ENCODE assay signal across 8 cellular contexts in the genomic region with DNA sequence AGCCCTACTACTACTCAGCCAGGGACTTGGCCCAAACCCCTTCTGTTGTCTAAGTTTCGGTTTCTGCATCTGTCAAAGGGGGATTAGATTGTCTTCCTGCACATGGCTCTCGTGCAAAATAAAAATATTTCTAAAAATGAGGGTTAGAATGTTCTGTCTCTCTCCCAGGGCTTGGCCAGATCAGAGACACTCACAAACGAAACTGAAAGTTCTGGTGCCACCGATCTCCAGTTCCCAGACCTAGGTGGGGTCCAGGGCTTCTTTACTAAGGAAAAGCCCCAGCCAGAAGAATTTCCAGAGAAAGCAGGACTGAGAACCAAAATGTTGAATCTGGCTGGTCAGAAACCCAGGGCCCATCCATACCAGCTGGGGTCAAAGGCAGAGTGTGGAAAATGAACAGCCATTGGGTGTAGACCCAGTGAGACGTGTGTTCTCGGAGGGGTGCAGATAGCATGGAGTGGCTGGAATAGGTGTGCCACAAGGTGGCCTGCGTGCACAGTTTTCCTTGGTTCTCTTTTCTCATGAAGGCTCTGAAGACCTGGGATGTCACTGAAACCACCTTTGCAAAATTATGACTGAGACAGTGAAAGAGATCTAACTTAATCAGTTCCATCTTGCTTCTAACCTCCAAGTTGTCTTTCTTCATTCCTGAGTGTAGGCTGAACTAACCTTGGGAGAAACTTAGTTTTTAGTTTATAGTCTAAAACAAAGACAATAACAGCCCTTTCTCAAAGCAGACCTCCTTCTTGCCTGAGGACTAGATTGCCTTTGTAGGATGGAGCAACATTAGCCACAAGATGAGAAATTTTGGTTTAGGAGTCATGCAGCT. TPM values are rescaled to one million over a fixed set of nuclear protein-coding genes. Genes with fewer than 3 reads are reported as not detected.
DNase-seq lines count a peak whose midpoint lies in the region; ATAC-seq and TF ChIP-seq lines count a peak whose summit lies in the region.

No MANE protein-coding gene starts in this region.

- peak overlapping the region; percentile 83 to 93 (median 87) for H3K4me3 Mint-ChIP-seq in naive thymus-derived CD4-positive, alpha-beta T cell

- DNase-seq in DND-41 (peak; percentile 59), ascending aorta (ENCODE audit: low spot score in 2 of 2) (no peak), CD1c-positive myeloid dendritic cell (ENCODE audit: extremely low spot score) (no peak), medulla oblongata (ENCODE audit: extremely low spot score) (no peak), NCI-H2196 treated with DMSO at 0.1 percent for 48 hours (lab: John Stamatoyannopoulos, UW; ENCODE audit: unreplicated experiment) (no peak)
- peak in 4 of 9 donors; percentile 25 to 40 (median 37) for DNase-seq in naive thymus-derived CD4-positive, alpha-beta T cell

- TF ChIP-seq CTCF in DND-41 (IDR thresholded peaks at IDR 0.05; ENCODE audit: borderline replicate concordance, extremely low read depth, low read length, poor library complexity, severe bottlenecking) (peak; percentile 58), Loucy (conservative IDR thresholded peaks at IDR 0.05; ENCODE audit: low read length) (peak; percentile 28), ascending aorta (IDR thresholded peaks at IDR 0.05) (peak in 1 of 3 experiments; percentile 11)

- H3K27ac ChIP-seq in DND-41 (ENCODE audit: low read length), result peak overlapping the region; percentile 99
- H3K27ac ChIP-seq in ascending aorta, result peak overlapping the region in 1 of 2 donors; percentile 42
- peak overlapping the region; percentile 69 for H3K27ac ChIP-seq in naive thymus-derived CD4-positive, alpha-beta T cell (ENCODE audit: low read depth, low read length)

- H3K4me1 Mint-ChIP-seq in naive thymus-derived CD4-positive, alpha-beta T cell, result peaks cover 20 to 58% (median 38%) of the 10 kb centered on the region in 7 donors

- intact Hi-C loops in ascending aorta (cut with DNase I), result no loop called here
- intact Hi-C loops in naive thymus-derived CD4-positive, alpha-beta T cell (cut with micrococcal nuclease), result loop anchor here in 1 of 2 donors (2.0 kb wide), 1 partner anchor 20 kb away; the partner anchor contains the start of gene SPATA24

- H3K4me1 ChIP-seq in DND-41 (ENCODE audit: insufficient read depth, low read length) (peaks cover 68% of the 10 kb centered on the region), Loucy (ENCODE audit: insufficient read depth, low read length, poor library complexity, severe bottlenecking) (peaks cover 57% of the 10 kb centered on the region), ascending aorta (peaks cover 2 to 3% of the 10 kb centered on the region in 2 donors)
- H3K4me1 ChIP-seq in naive thymus-derived CD4-positive, alpha-beta T cell (ENCODE audit: control insufficient read depth in 2 of 2, insufficient read depth in 2 of 2, low read length in 2 of 2), result peaks cover 12 to 18% of the 10 kb centered on the region in 2 donors

- H3K9ac ChIP-seq in DND-41 (ENCODE audit: low read depth, low read length), result peak overlapping the region; percentile 87
- peak overlapping the region; percentile 99 for H3K9ac ChIP-seq in Loucy (ENCODE audit: low read depth, low read length, poor library complexity, severe bottlenecking)

- peaks cover 3% of the 10 kb centered on the region; the same call in 1 of the 2 replicates for H3F3A ChIP-seq in Loucy (ENCODE audit: low read depth)

- H3K9me2 ChIP-seq in Loucy (replicated peaks; ENCODE audit: low read depth, low read length), result no peaks in the 10 kb centered on the region

- H3K9me3 Mint-ChIP-seq in naive thymus-derived CD4-positive, alpha-beta T cell, result no peaks in the 10 kb centered on the region

- H3K36me3 ChIP-seq in DND-41 (ENCODE audit: insufficient read depth, low read length), result peaks cover 31% of the 10 kb centered on the region
- H3K36me3 ChIP-seq in Loucy (ENCODE audit: insufficient read depth, low read length), result peaks cover 7% of the 10 kb centered on the region; the same call in 1 of the 2 replicates
- H3K36me3 ChIP-seq in ascending aorta, result no peaks in the 10 kb centered on the region
- H3K36me3 ChIP-seq in naive thymus-derived CD4-positive, alpha-beta T cell (ENCODE audit: control insufficient read depth in 2 of 3, insufficient read depth in 3 of 3, low read length in 3 of 3), result no peaks in the 10 kb centered on the region

- no peak overlapping the region for H2AFZ ChIP-seq in DND-41 (ENCODE audit: low read depth, low read length)
- H2AFZ ChIP-seq in Loucy (ENCODE audit: low read length), result no peak overlapping the region

- H3K9me3 ChIP-seq in DND-41 (ENCODE audit: insufficient read depth, low read length, severe bottlenecking) (no peaks in the 10 kb centered on the region), Loucy (ENCODE audit: insufficient read depth, low read depth, low read length) (no peaks in the 10 kb centered on the region), ascending aorta (no peaks in the 10 kb centered on the region)
- no peaks in the 10 kb centered on the region for H3K9me3 ChIP-seq in naive thymus-derived CD4-positive, alpha-beta T cell (ENCODE audit: control insufficient read depth in 2 of 3, low read length in 3 of 3)

- H3K36me3 Mint-ChIP-seq in naive thymus-derived CD4-positive, alpha-beta T cell, result peaks cover 0 to 10% (median 0%) of the 10 kb centered on the region in 5 donors

- H3K4me2 ChIP-seq in DND-41 (ENCODE audit: insufficient read depth, low read length) (peak overlapping the region; percentile 96), Loucy (ENCODE audit: low read depth, low read length, poor library complexity, severe bottlenecking) (peak overlapping the region; percentile 87)

- H4K20me1 ChIP-seq in DND-41 (ENCODE audit: insufficient read depth, low read length) (peaks cover 24% of the 10 kb centered on the region), Loucy (ENCODE audit: insufficient read depth, low read length, poor library complexity, severe bottlenecking) (peaks cover 45% of the 10 kb centered on the region)

- H3K27ac Mint-ChIP-seq in naive thymus-derived CD4-positive, alpha-beta T cell, result peak overlapping the region; percentile 90 to 98 (median 92)

- H3K27me3 Mint-ChIP-seq in naive thymus-derived CD4-positive, alpha-beta T cell, result no peaks in the 10 kb centered on the region

- no peaks in the 10 kb centered on the region for H3K27me3 ChIP-seq in DND-41 (ENCODE audit: insufficient read depth, low read length, poor library complexity)
- H3K27me3 ChIP-seq in Loucy (ENCODE audit: insufficient read depth, low read length, poor library complexity, severe bottlenecking), result peaks cover 8% of the 10 kb centered on the region
- no peaks in the 10 kb centered on the region for H3K27me3 ChIP-seq in ascending aorta
- no peaks in the 10 kb centered on the region for H3K27me3 ChIP-seq in naive thymus-derived CD4-positive, alpha-beta T cell (ENCODE audit: control insufficient read depth in 2 of 2, insufficient read depth in 2 of 2, low read length in 2 of 2)

- POLR2A ChIA-PET in naive thymus-derived CD4-positive, alpha-beta T cell (lab: Charles Lee), result interaction anchor here (1.4 to 1.6 kb wide), 3 partner anchors 11 to 91 kb away, joined by 4 to 6 read pairs (median 4); partner anchors contain the start of gene MATR3

- H3K79me2 ChIP-seq in DND-41 (ENCODE audit: insufficient read depth, low read length), result peaks cover 50% of the 10 kb centered on the region
- H3K79me2 ChIP-seq in Loucy (ENCODE audit: insufficient read depth, low read length), result peaks cover 60% of the 10 kb centered on the region

- CTCF ChIA-PET in naive thymus-derived CD4-positive, alpha-beta T cell (lab: Charles Lee), result interaction anchor here (0.6 kb wide), 1 partner anchor 134 kb away, joined by 3 read pairs; no protein-coding TSS in a partner anchor

- peak; percentile 1; the same call in 1 of the 3 replicates for ATAC-seq in DND-41 (ENCODE audit: insufficient read depth, low read depth)
- peak; percentile 54 for ATAC-seq in naive thymus-derived CD4-positive, alpha-beta T cell
- ATAC-seq in HG02642 (IDR thresholded peaks at IDR 0.05; ENCODE audit: poor library complexity, unreplicated experiment), result no peak

- H3K4me3 ChIP-seq in DND-41 (ENCODE audit: low read depth in 1 of 2, low read length in 2 of 2) (peak overlapping the region in 1 of 2 experiments; percentile 65; a peak in 1 of 4 replicates), Loucy (ENCODE audit: low read length, poor library complexity, severe bottlenecking) (peak overlapping the region; percentile 96), ascending aorta (peak overlapping the region; percentile 17 to 58)
- peak overlapping the region; percentile 34 for H3K4me3 ChIP-seq in naive thymus-derived CD4-positive, alpha-beta T cell (ENCODE audit: low read length)

RNA-seq across cellular contexts. Expression of gene SLC23A1, which starts 2.2 kb away (rescaled TPM):
- not detected for total RNA-seq in ascending aorta
- 1 to 10 TPM in 1 of 5 experiments, not detected in 4; 4.7 TPM for total RNA-seq in naive thymus-derived CD4-positive, alpha-beta T cell
- polyA plus RNA-seq in naive thymus-derived CD4-positive, alpha-beta T cell, result not detected

RNA-seq across cellular contexts. Expression of gene MZB1, which starts 4.4 kb away (rescaled TPM):
- 8.0 TPM for total RNA-seq in ascending aorta
- total RNA-seq in naive thymus-derived CD4-positive, alpha-beta T cell, result 10 to 100 TPM in 3 of 5 experiments, under 1 TPM in 2; 0.60 to 70.6 (median 12.8) TPM
- under 1 TPM; 0.25 to 0.80 TPM for polyA plus RNA-seq in naive thymus-derived CD4-positive, alpha-beta T cell

RNA-seq across cellular contexts. Expression of gene PROB1, which starts 9.6 kb away (rescaled TPM):
- 4.3 TPM for total RNA-seq in ascending aorta
- 1 to 10 TPM in 2 of 5 experiments, under 1 TPM in 3; 0.58 to 4.9 (median 0.97) TPM for total RNA-seq in naive thymus-derived CD4-positive, alpha-beta T cell
- polyA plus RNA-seq in naive thymus-derived CD4-positive, alpha-beta T cell, result under 1 TPM in 1 of 2 donors, not detected in 1; 0.26 TPM

RNA-seq across cellular contexts. Expression of gene SPATA24, which starts 18.6 kb away (rescaled TPM):
- not detected for total RNA-seq in ascending aorta
- total RNA-seq in naive thymus-derived CD4-positive, alpha-beta T cell, result 1 to 10 TPM; 4.4 to 7.6 (median 5.8) TPM
- polyA plus RNA-seq in naive thymus-derived CD4-positive, alpha-beta T cell, result 1 to 10 TPM; 4.6 to 6.6 TPM

RNA-seq across cellular contexts. Expression of gene PAIP2, which starts 43.6 kb away (rescaled TPM):
- 27.6 TPM for total RNA-seq in ascending aorta
- total RNA-seq in naive thymus-derived CD4-positive, alpha-beta T cell, result 100 to 1,000 TPM in 3 of 5 experiments, 10 to 100 TPM in 2; 88.8 to 121 (median 106) TPM
- polyA plus RNA-seq in naive thymus-derived CD4-positive, alpha-beta T cell, result 100 to 1,000 TPM; 374 to 417 TPM
